In the genomic region with DNA sequence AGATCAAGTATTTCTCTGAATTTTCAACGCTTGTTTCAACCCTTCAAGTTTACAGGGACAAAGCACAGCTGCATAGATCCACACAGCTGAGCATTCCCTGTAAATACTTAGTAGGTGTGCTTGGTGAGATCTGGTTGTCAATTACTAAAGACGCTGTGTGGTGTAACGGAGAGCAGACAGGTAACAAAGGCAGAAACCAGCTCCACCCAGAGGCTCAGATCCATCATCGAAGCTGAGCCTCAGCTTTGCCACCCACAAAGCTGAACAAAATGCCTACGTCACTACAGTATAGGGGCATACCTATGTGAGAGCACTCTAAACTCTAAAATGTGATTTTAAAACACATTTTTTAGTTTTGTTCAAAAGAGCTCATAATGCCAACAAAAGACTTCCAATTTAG, we compare ENCODE assay signal across 16 cellular contexts. TPM values are rescaled to one million over a fixed set of nuclear protein-coding genes. Genes with fewer than 3 reads are reported as not detected.
DNase-seq lines count a peak whose midpoint lies in the region; ATAC-seq and TF ChIP-seq lines count a peak whose summit lies in the region.
"Had no signal": no experiment of that assay in that cellular context is flagged by ENCODE, and none has a peak within 500 bp of the region (broad histone marks: within the 10 kb centered on the region; RNA-seq: fewer than 3 reads in every experiment).

No MANE protein-coding gene starts in this region.

- H3K27me3 ChIP-seq in left lung = no peaks in the 10 kb centered on the region
- H3K27me3 ChIP-seq: BLaER1 had no signal

- no peaks in the 10 kb centered on the region for H3K4me1 ChIP-seq in left lung
- H3K4me1 ChIP-seq: BLaER1 had no signal

- H3K4me1 Mint-ChIP-seq in activated T-cell treated with anti-CD3 and anti-CD28 coated beads, Interleukin-2, amount 50 U/mL, for 72 hours (ENCODE audit: low read depth) = no peaks in the 10 kb centered on the region
- H3K4me1 Mint-ChIP-seq in stimulated activated naive CD8-positive, alpha-beta T cell treated with anti-CD3 and anti-CD28 coated beads, Interleukin-15, amount 100 ng/mL, for 72 hours = peaks cover 5% of the 10 kb centered on the region
- H3K4me1 Mint-ChIP-seq in effector memory CD8-positive, alpha-beta T cell (ENCODE audit: low read depth in 2 of 2) = no peaks in the 10 kb centered on the region
- peaks cover 6% of the 10 kb centered on the region for H3K4me1 Mint-ChIP-seq in stimulated activated effector memory CD8-positive, alpha-beta T cell treated with anti-CD3 and anti-CD28 coated beads, Interleukin-12 subunit alpha, Interleukin-12 subunit beta, amount 100 ng/mL, for 72 hours
- H3K4me1 Mint-ChIP-seq: H9 had no signal

- ATAC-seq in activated T-cell treated with anti-CD3 and anti-CD28 coated beads, Interleukin-2, amount 50 U/mL, for 72 hours (replicated peaks in 1 of 2) = no peak
- ATAC-seq in stimulated activated naive CD8-positive, alpha-beta T cell treated with anti-CD3 and anti-CD28 coated beads, Interleukin-15, amount 100 ng/mL, for 72 hours = no peak
- ATAC-seq in stimulated activated naive CD8-positive, alpha-beta T cell treated with anti-CD3 and anti-CD28 coated beads, Interleukin-15, Interleukin-2, amounts not matched to agents 100 U/mL and 50 U/mL, for 24 hours = no peak
- no peak for ATAC-seq in effector memory CD8-positive, alpha-beta T cell (replicated peaks)
- no peak for ATAC-seq in stimulated activated effector memory CD8-positive, alpha-beta T cell treated with anti-CD3 and anti-CD28 coated beads, Interleukin-12 subunit alpha, Interleukin-12 subunit beta, amount 100 ng/mL, for 72 hours
- ATAC-seq in left lung = no peak
- ATAC-seq: GM12878 had no signal

- H3K9me3 ChIP-seq in left lung = no peaks in the 10 kb centered on the region

- no peak overlapping the region for H3K4me3 ChIP-seq in left lung
- H3K4me3 ChIP-seq: BLaER1, GM12878 had no signal

- no peak for TF ChIP-seq CTCF in left lung (IDR thresholded peaks at IDR 0.05)

- no peak for DNase-seq in activated T-cell treated with anti-CD3 and anti-CD28 coated beads, Interleukin-2, amount 50 U/mL, for 72 hours
- DNase-seq in activated T-cell treated with anti-CD3 and anti-CD28 coated beads for 4 hours (no peak), left lung (no peak)
- no peak for DNase-seq in stimulated activated naive CD8-positive, alpha-beta T cell treated with anti-CD3 and anti-CD28 coated beads, Interleukin-15, amount 100 ng/mL, for 72 hours
- no peak for DNase-seq in stimulated activated naive CD8-positive, alpha-beta T cell treated with anti-CD3 and anti-CD28 coated beads, Interleukin-15, Interleukin-2, amounts not matched to agents 100 U/mL and 50 U/mL, for 24 hours
- DNase-seq in effector memory CD8-positive, alpha-beta T cell = no peak
- DNase-seq in stimulated activated effector memory CD8-positive, alpha-beta T cell treated with anti-CD3 and anti-CD28 coated beads, Interleukin-12 subunit alpha, Interleukin-12 subunit beta, amount 100 ng/mL, for 72 hours (ENCODE audit: low spot score in 2 of 2) = no peak
- DNase-seq in activated CD4-positive, alpha-beta T cell treated with anti-CD3 and anti-CD28 coated beads, Interleukin-2, amount 50 U/mL, for 4 hours = no peak
- DNase-seq: AML-193, Calu3, DMS79, GOT3, H9 had no signal

- intact Hi-C loops in left lung (cut with DNase I) = no loop called here

- H3K27ac ChIP-seq in left lung = no peak overlapping the region
- H3K27ac ChIP-seq: 22Rv1, BLaER1 had no signal

- peaks cover 3% of the 10 kb centered on the region in 2 donors for H3K9me3 Mint-ChIP-seq in activated T-cell treated with anti-CD3 and anti-CD28 coated beads, Interleukin-2, amount 50 U/mL, for 72 hours
- peaks cover 13% of the 10 kb centered on the region in 2 donors for H3K9me3 Mint-ChIP-seq in stimulated activated naive CD8-positive, alpha-beta T cell treated with anti-CD3 and anti-CD28 coated beads, Interleukin-15, amount 100 ng/mL, for 72 hours
- H3K9me3 Mint-ChIP-seq in effector memory CD8-positive, alpha-beta T cell = no peaks in the 10 kb centered on the region
- no peaks in the 10 kb centered on the region for H3K9me3 Mint-ChIP-seq in stimulated activated effector memory CD8-positive, alpha-beta T cell treated with anti-CD3 and anti-CD28 coated beads, Interleukin-12 subunit alpha, Interleukin-12 subunit beta, amount 100 ng/mL, for 72 hours

- H3K36me3 ChIP-seq in left lung = peaks cover 0 to 50% of the 10 kb centered on the region in 2 donors

- no peak overlapping the region for H3K4me3 Mint-ChIP-seq in activated T-cell treated with anti-CD3 and anti-CD28 coated beads, Interleukin-2, amount 50 U/mL, for 72 hours
- H3K4me3 Mint-ChIP-seq in stimulated activated naive CD8-positive, alpha-beta T cell treated with anti-CD3 and anti-CD28 coated beads, Interleukin-15, amount 100 ng/mL, for 72 hours = no peak overlapping the region
- no peak overlapping the region for H3K4me3 Mint-ChIP-seq in effector memory CD8-positive, alpha-beta T cell
- H3K4me3 Mint-ChIP-seq in stimulated activated effector memory CD8-positive, alpha-beta T cell treated with anti-CD3 and anti-CD28 coated beads, Interleukin-12 subunit alpha, Interleukin-12 subunit beta, amount 100 ng/mL, for 72 hours = no peak overlapping the region
- H3K4me3 Mint-ChIP-seq: H9 had no signal

- peak overlapping the region; percentile 14 for H3K27ac Mint-ChIP-seq in activated T-cell treated with anti-CD3 and anti-CD28 coated beads, Interleukin-2, amount 50 U/mL, for 72 hours
- H3K27ac Mint-ChIP-seq in stimulated activated naive CD8-positive, alpha-beta T cell treated with anti-CD3 and anti-CD28 coated beads, Interleukin-15, amount 100 ng/mL, for 72 hours = peak overlapping the region; percentile 27 to 75
- H3K27ac Mint-ChIP-seq in effector memory CD8-positive, alpha-beta T cell = peak overlapping the region; percentile 39 to 66
- H3K27ac Mint-ChIP-seq in stimulated activated effector memory CD8-positive, alpha-beta T cell treated with anti-CD3 and anti-CD28 coated beads, Interleukin-12 subunit alpha, Interleukin-12 subunit beta, amount 100 ng/mL, for 72 hours = peak overlapping the region; percentile 37

- no peaks in the 10 kb centered on the region for H3K27me3 Mint-ChIP-seq in activated T-cell treated with anti-CD3 and anti-CD28 coated beads, Interleukin-2, amount 50 U/mL, for 72 hours (ENCODE audit: low read depth)
- no peaks in the 10 kb centered on the region for H3K27me3 Mint-ChIP-seq in stimulated activated naive CD8-positive, alpha-beta T cell treated with anti-CD3 and anti-CD28 coated beads, Interleukin-15, amount 100 ng/mL, for 72 hours
- H3K27me3 Mint-ChIP-seq in effector memory CD8-positive, alpha-beta T cell = no peaks in the 10 kb centered on the region

- H3K36me3 Mint-ChIP-seq in activated T-cell treated with anti-CD3 and anti-CD28 coated beads, Interleukin-2, amount 50 U/mL, for 72 hours (ENCODE audit: insufficient read depth in 2 of 2) = peaks cover 4 to 29% of the 10 kb centered on the region in 2 donors
- peaks cover 38% of the 10 kb centered on the region for H3K36me3 Mint-ChIP-seq in effector memory CD8-positive, alpha-beta T cell (ENCODE audit: insufficient read depth)
- H3K36me3 Mint-ChIP-seq in stimulated activated effector memory CD8-positive, alpha-beta T cell treated with anti-CD3 and anti-CD28 coated beads, Interleukin-12 subunit alpha, Interleukin-12 subunit beta, amount 100 ng/mL, for 72 hours = peaks cover 75% of the 10 kb centered on the region

RNA-seq across cellular contexts. Expression of gene PACC1, which starts 38.7 kb away (rescaled TPM):
- 10 to 100 TPM; 10.2 to 11.7 TPM for total RNA-seq in activated T-cell treated with anti-CD3 and anti-CD28 coated beads, Interleukin-2, amount 50 U/mL, for 72 hours
- total RNA-seq in left lung = 10 to 100 TPM in 1 of 2 donors, 1 to 10 TPM in 1; 7.2 to 11.6 TPM

RNA-seq across cellular contexts. Expression of gene NENF, which starts 56.7 kb away (rescaled TPM):
- total RNA-seq in activated T-cell treated with anti-CD3 and anti-CD28 coated beads, Interleukin-2, amount 50 U/mL, for 72 hours = 10 to 100 TPM; 36.9 to 40.7 TPM
- 10 to 100 TPM; 45.2 to 47.4 TPM for total RNA-seq in left lung
